Comparison of ENCODE assay signal across 18 cellular contexts in the genomic region with DNA sequence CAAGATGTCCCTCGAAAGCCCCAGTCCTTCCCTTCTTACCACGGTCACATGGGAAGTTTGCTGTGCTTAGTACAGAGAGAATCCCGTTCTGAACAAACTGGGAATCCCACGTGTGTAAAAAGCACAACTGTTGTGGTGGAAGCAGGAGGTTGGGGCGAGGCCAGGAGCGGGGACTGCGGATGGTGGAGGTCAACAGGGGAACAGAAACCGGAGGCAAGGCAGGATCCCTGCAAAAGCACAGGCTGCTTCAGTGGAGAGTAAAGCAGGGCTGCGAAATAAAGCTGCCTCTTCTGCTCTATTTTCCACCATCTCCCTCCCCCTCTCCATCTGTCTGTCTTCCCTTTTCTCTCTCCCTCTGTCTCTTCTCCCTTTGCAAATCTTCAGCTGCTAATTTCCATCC.
"Had no signal": no experiment of that assay in that cellular context is flagged by ENCODE, and none has a peak within 500 bp of the region (broad histone marks: within the 10 kb centered on the region; RNA-seq: fewer than 3 reads in every experiment).

No MANE protein-coding gene starts in this region.

- FAIRE-seq: islet of Langerhans, TTC549, urothelium cell line had no signal

- ATAC-seq: left lung; stimulated activated naive CD8-positive, alpha-beta T cell treated with anti-CD3 and anti-CD28 coated beads, Interleukin-15, Interleukin-2, amounts not matched to agents 100 U/mL and 50 U/mL, for 24 hours had no signal

- DNase-seq: activated CD4-positive, alpha-beta memory T cell treated with anti-CD3 and anti-CD28 coated beads for 36 hours; activated CD4-positive, alpha-beta T cell treated with anti-CD3 and anti-CD28 coated beads, Interleukin-2, amount 10 ng/mL, durations not matched to agents 24 days and 14 days; activated CD4-positive, CD25-positive, alpha-beta regulatory T cell treated with anti-CD3 and anti-CD28 coated beads, Interleukin-2, amount 50 U/mL, for 72 hours; activated CD8-positive, alpha-beta memory T cell treated with anti-CD3 and anti-CD28 coated beads, Interleukin-2, amount 50 U/mL, for 4 hours; activated effector memory CD4-positive, alpha-beta T cell treated with anti-CD3 and anti-CD28 coated beads, Interleukin-2, amount 50 U/mL, for 16 hours; activated naive CD4-positive, alpha-beta T cell treated with anti-CD3 and anti-CD28 coated beads for 36 hours; activated naive CD8-positive, alpha-beta T cell treated with anti-CD3 and anti-CD28 coated beads for 36 hours; activated T-cell treated with anti-CD3 and anti-CD28 coated beads, Interleukin-2, amount 50 U/mL, for 1 hour; esophagus squamous epithelium; foreskin melanocyte; left lung; ovary; stimulated activated naive CD8-positive, alpha-beta T cell treated with anti-CD3 and anti-CD28 coated beads, Interleukin-15, Interleukin-2, amounts not matched to agents 100 U/mL and 50 U/mL, for 24 hours; T-helper 9 cell; trophoblast cell had no signal
